Comparison of ENCODE assay signal across 18 cellular contexts in genomic region chr14:93926873-93927571, GRCh38. TPM values are rescaled to one million over a fixed set of nuclear protein-coding genes. Genes with fewer than 3 reads are reported as not detected.
A peak's percentile ranks its signal among the peaks of the same experiment; 100 is the strongest.
DNase-seq lines count a peak whose midpoint lies in the region; ATAC-seq and TF ChIP-seq lines count a peak whose summit lies in the region.
"Had no signal": no experiment of that assay in that cellular context is flagged by ENCODE, and none has a peak within 500 bp of the region (broad histone marks: within the 10 kb centered on the region; RNA-seq: fewer than 3 reads in every experiment).

TSS of gene FAM181A (plus strand) at chr14:93927344. CDS start at chr14:93928286, 942 bp downstream.

- no peaks in the 10 kb centered on the region; the same call in 2 of the 3 replicates for H3K36me3 Mint-ChIP-seq in GM23338 (ENCODE audit: low read depth)

- DNase-seq in GM23338 (ENCODE audit: low spot score), result no peak
- DNase-seq in anterior cingulate cortex (lab: John Stamatoyannopoulos, UW), result peak in 42 of 58 donors; percentile 19 to 86 (median 48)
- DNase-seq in inferior parietal cortex (ENCODE audit: extremely low spot score), result peak; percentile 17
- peak; percentile 10 for DNase-seq in occipital lobe (lab: John Stamatoyannopoulos, UW)
- DNase-seq in smooth muscle cell (lab: John Stamatoyannopoulos, UW; ENCODE audit: unreplicated experiment), result no peak
- DNase-seq in NCI-H82 (lab: John Stamatoyannopoulos, UW), result no peak
- DNase-seq in stimulated activated CD4-positive, alpha-beta T cell treated with anti-CD3 and anti-CD28 coated beads, Interleukin-2, amount 100 ng/mL, for 48 hours, result no peak
- DNase-seq: activated B cell treated with CpG ODN at 0.5 μM for 24 hours; adrenal gland; colonic mucosa; erythroblast; SHP77 treated with DMSO at 0.1 percent for 48 hours; stimulated activated CD4-positive, alpha-beta T cell treated with anti-CD3 and anti-CD28 coated beads, Interleukin-15, amount 100 ng/mL, for 24 hours; T-helper 2 cell had no signal

- H3F3A ChIP-seq in GM23338 (replicated peaks; ENCODE audit: low read depth) (no peaks in the 10 kb centered on the region), smooth muscle cell (ENCODE audit: low read depth) (no peaks in the 10 kb centered on the region)

- no peaks in the 10 kb centered on the region for H3K27me3 ChIP-seq in GM23338 (ENCODE audit: insufficient read depth)
- no peaks in the 10 kb centered on the region for H3K27me3 ChIP-seq in smooth muscle cell (ENCODE audit: low read depth)
- H3K27me3 ChIP-seq: adrenal gland, colonic mucosa had no signal

- H3K4me3 ChIP-seq in GM23338 (no peak within 1 kb of the TSS), smooth muscle cell (no peak within 1 kb of the TSS)
- H3K4me3 ChIP-seq: adrenal gland, colonic mucosa, prostate gland had no signal

- no peak within 1 kb of the TSS for H3K27ac ChIP-seq in GM23338 (ENCODE audit: low read depth)
- H3K27ac ChIP-seq in smooth muscle cell (ENCODE audit: low read depth), result no peak within 1 kb of the TSS
- H3K27ac ChIP-seq: adrenal gland, colonic mucosa, KMS-11, prostate gland had no signal

- ATAC-seq in GM23338 (peak; percentile 21; the same call in 2 of the 3 replicates), HG02840 (IDR thresholded peaks at IDR 0.05; ENCODE audit: low FRiP score, unreplicated experiment) (no peak)

- H3K4me2 ChIP-seq in GM23338, result no peak within 1 kb of the TSS
- H3K4me2 ChIP-seq in smooth muscle cell, result no peak within 1 kb of the TSS
- H3K4me2 ChIP-seq: KMS-11 had no signal

- H3K4me1 Mint-ChIP-seq in GM23338, result no peaks in the 10 kb centered on the region; the same call in 1 of the 3 replicates
- H3K4me1 Mint-ChIP-seq: activated B cell treated with CpG ODN at 0.5 μM for 24 hours had no signal

- H4K20me1 ChIP-seq in GM23338 (replicated peaks; ENCODE audit: insufficient read depth) (no peaks in the 10 kb centered on the region), smooth muscle cell (ENCODE audit: low read depth) (no peaks in the 10 kb centered on the region)

- 91% methylated on average over 19 of the region's 31 CpGs for WGBS in smooth muscle cell (ENCODE audit: low lambda C conversion rate)

- no peaks in the 10 kb centered on the region for H3K9me3 Mint-ChIP-seq in GM23338
- H3K9me3 Mint-ChIP-seq: activated B cell treated with CpG ODN at 0.5 μM for 24 hours had no signal

- no peak within 1 kb of the TSS for H3K27ac Mint-ChIP-seq in GM23338
- H3K27ac Mint-ChIP-seq: activated B cell treated with CpG ODN at 0.5 μM for 24 hours had no signal

- H3K9ac ChIP-seq in smooth muscle cell (ENCODE audit: low read depth), result no peak within 1 kb of the TSS
- H3K9ac ChIP-seq: KMS-11 had no signal

- H3K36me3 ChIP-seq in GM23338 (ENCODE audit: insufficient read depth) (no peaks in the 10 kb centered on the region), smooth muscle cell (ENCODE audit: low read depth) (no peaks in the 10 kb centered on the region)
- H3K36me3 ChIP-seq: adrenal gland, colonic mucosa, prostate gland had no signal

- TF ChIP-seq CTCF in GM23338 (conservative IDR thresholded peaks at IDR 0.05; ENCODE audit: low read depth in 2 of 2) (no peak), smooth muscle cell (IDR thresholded peaks at IDR 0.05; ENCODE audit: borderline replicate concordance, insufficient read depth, poor library complexity, severe bottlenecking) (no peak)

- H3K27me3 Mint-ChIP-seq in GM23338 (ENCODE audit: insufficient read depth, low read depth, poor library complexity), result peaks cover 12% of the 10 kb centered on the region
- H3K27me3 Mint-ChIP-seq: activated B cell treated with CpG ODN at 0.5 μM for 24 hours had no signal

- H3K9me2 ChIP-seq in GM23338 (ENCODE audit: insufficient read depth), result no peaks in the 10 kb centered on the region

- H2AFZ ChIP-seq in GM23338, result no peak within 1 kb of the TSS
- no peak within 1 kb of the TSS for H2AFZ ChIP-seq in smooth muscle cell (ENCODE audit: low read depth)

- no peaks in the 10 kb centered on the region for H3K4me1 ChIP-seq in GM23338 (ENCODE audit: insufficient read depth)
- no peaks in the 10 kb centered on the region for H3K4me1 ChIP-seq in smooth muscle cell (ENCODE audit: low read depth)
- H3K4me1 ChIP-seq: adrenal gland, colonic mucosa, prostate gland had no signal

- H3K4me3 Mint-ChIP-seq in GM23338, result no peak within 1 kb of the TSS
- H3K4me3 Mint-ChIP-seq: activated B cell treated with CpG ODN at 0.5 μM for 24 hours had no signal

- H3K79me2 ChIP-seq in GM23338 (replicated peaks; ENCODE audit: insufficient read depth), result no peaks in the 10 kb centered on the region
- H3K79me2 ChIP-seq in smooth muscle cell (ENCODE audit: low read depth), result no peaks in the 10 kb centered on the region

- H3K9me3 ChIP-seq in smooth muscle cell (replicated peaks; ENCODE audit: low read depth), result no peaks in the 10 kb centered on the region
- H3K9me3 ChIP-seq: adrenal gland, colonic mucosa, prostate gland had no signal

TF ChIP-seq in GM23338, 12 proteins besides CTCF, POLR2A, EP300 and RAD21 (continues in another document):
- no peak for TF ChIP-seq POLR2AphosphoS5 (IDR thresholded peaks at IDR 0.05; ENCODE audit: low read depth)
- no peak for TF ChIP-seq STAT1 (IDR thresholded peaks at IDR 0.05; ENCODE audit: unreplicated experiment)
- TF ChIP-seq CREB1 (CRISPR knock-in tag; IDR thresholded peaks at IDR 0.05; ENCODE audit: low read depth), result no peak
- no peak for TF ChIP-seq EZH2phosphoT487 (IDR thresholded peaks at IDR 0.05; ENCODE audit: unreplicated experiment)
- TF ChIP-seq, protein P1, sequence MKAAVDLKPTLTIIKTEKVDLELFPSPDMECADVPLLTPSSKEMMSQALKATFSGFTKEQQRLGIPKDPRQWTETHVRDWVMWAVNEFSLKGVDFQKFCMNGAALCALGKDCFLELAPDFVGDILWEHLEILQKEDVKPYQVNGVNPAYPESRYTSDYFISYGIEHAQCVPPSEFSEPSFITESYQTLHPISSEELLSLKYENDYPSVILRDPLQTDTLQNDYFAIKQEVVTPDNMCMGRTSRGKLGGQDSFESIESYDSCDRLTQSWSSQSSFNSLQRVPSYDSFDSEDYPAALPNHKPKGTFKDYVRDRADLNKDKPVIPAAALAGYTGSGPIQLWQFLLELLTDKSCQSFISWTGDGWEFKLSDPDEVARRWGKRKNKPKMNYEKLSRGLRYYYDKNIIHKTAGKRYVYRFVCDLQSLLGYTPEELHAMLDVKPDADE (IDR thresholded peaks at IDR 0.05), result no peak
- no peak for TF ChIP-seq ZNF462 (CRISPR knock-in tag; IDR thresholded peaks at IDR 0.05)

RNA-seq across cellular contexts. Expression of gene FAM181A, which starts in this region (rescaled TPM):
- total RNA-seq in GM23338 (2014; rRNA removed; shearing (Covaris generic)), result not detected in 2 replicates
- polyA plus RNA-seq in GM23338 (2016; fragmentation: Nextera tagmentation; extraction: Ambion mirVana) (not detected in 2 replicates), smooth muscle cell (not detected in 2 replicates)
- total RNA-seq in occipital lobe (3.0 TPM), smooth muscle cell (not detected in 2 replicates)
- total RNA-seq: activated B cell treated with CpG ODN at 0.5 μM for 24 hours, adrenal gland, colonic mucosa had no signal
- polyA plus RNA-seq: adrenal gland, AG04450 had no signal

Comparison
In these comparisons a context has a peak if more than half of its experiments do, and no peak if none do; other contexts are left out.
1. Peak in ATAC-seq in GM23338; RNA of the gene not detected or under 1 TPM.
2. DNase-seq: peak in anterior cingulate cortex (42 of 58), inferior parietal cortex (single experiment) and occipital lobe (single experiment); none in GM23338 (single experiment), smooth muscle cell (single experiment), NCI-H82 (single experiment) and stimulated activated CD4-positive, alpha-beta T cell treated with anti-CD3 and anti-CD28 coated beads, Interleukin-2, amount 100 ng/mL, for 48 hours (0 of 2).